ENCODE assay signal across 10 cellular contexts in genomic region chr4:107619065-107619464, GRCh38.
DNase-seq lines count a peak whose midpoint lies in the region; ATAC-seq and TF ChIP-seq lines count a peak whose summit lies in the region.
"Had no signal": no experiment of that assay in that cellular context is flagged by ENCODE, and none has a peak within 500 bp of the region (broad histone marks: within the 10 kb centered on the region; RNA-seq: fewer than 3 reads in every experiment).

No MANE protein-coding gene starts in this region.

- intact Hi-C loops in posterior vena cava (cut with DNase I): no loop called here

- H3K9me3 ChIP-seq in adipocyte (ENCODE audit: control insufficient read depth, low read length) (no peaks in the 10 kb centered on the region), right atrium auricular region (peaks cover 0 to 12% of the 10 kb centered on the region in 2 donors), suprapubic skin (no peaks in the 10 kb centered on the region)
- H3K9me3 ChIP-seq: neutrophil had no signal

- DNase-seq in HFF-Myc (ENCODE audit: extremely low read depth, low read depth): peak; percentile 74
- DNase-seq in adipocyte (ENCODE audit: low read depth): peak; percentile 96
- DNase-seq in right atrium auricular region (ENCODE audit: low spot score): peak; percentile 62
- DNase-seq in suprapubic skin (ENCODE audit: low spot score in 2 of 2): no peak
- no peak for DNase-seq in HEK293T (ENCODE audit: extremely low spot score)
- DNase-seq in posterior vena cava (ENCODE audit: low spot score): no peak
- DNase-seq: NCI-H2171 treated with DMSO at 0.1 percent for 48 hours had no signal

- TF ChIP-seq POLR2A in suprapubic skin (IDR thresholded peaks at IDR 0.05): no peak

- WGBS in suprapubic skin: 33% methylated on average over 2 of the region's 2 CpGs

- TF ChIP-seq CTCF in HFF-Myc (IDR thresholded peaks at IDR 0.05; ENCODE audit: low read depth, low read length, missing control alignments) (no peak), right atrium auricular region (IDR thresholded peaks at IDR 0.05) (no peak), suprapubic skin (IDR thresholded peaks at IDR 0.05) (no peak)

- CTCF ChIA-PET in HEK293T (lab: Yijun Ruan, JAX): no interaction called here

- ATAC-seq in GM19395 (IDR thresholded peaks at IDR 0.05; ENCODE audit: unreplicated experiment) (no peak), GM18511 (IDR thresholded peaks at IDR 0.05; ENCODE audit: unreplicated experiment) (no peak)

- no peak for TF ChIP-seq EP300 in suprapubic skin (IDR thresholded peaks at IDR 0.05)

- H3K27me3 ChIP-seq in adipocyte (replicated peaks; ENCODE audit: control insufficient read depth, insufficient read depth, low read length) (no peaks in the 10 kb centered on the region), right atrium auricular region (no peaks in the 10 kb centered on the region), suprapubic skin (no peaks in the 10 kb centered on the region)
- H3K27me3 ChIP-seq: neutrophil had no signal

- peak overlapping the region in 1 of 2 donors; percentile 56 for H3K27ac ChIP-seq in right atrium auricular region
- peak overlapping the region; percentile 51 for H3K27ac ChIP-seq in suprapubic skin
- H3K27ac ChIP-seq: neutrophil had no signal

- no peaks in the 10 kb centered on the region for H3K36me3 ChIP-seq in adipocyte (ENCODE audit: control insufficient read depth, insufficient read depth, low read length, severe bottlenecking)
- H3K36me3 ChIP-seq in right atrium auricular region: no peaks in the 10 kb centered on the region
- H3K36me3 ChIP-seq in suprapubic skin: peaks cover 2% of the 10 kb centered on the region
- H3K36me3 ChIP-seq: neutrophil had no signal

- POLR2A ChIA-PET in HEK293T (lab: Yijun Ruan, JAX): no interaction called here

- H3K4me3 ChIP-seq in HFF-Myc (replicated peaks; ENCODE audit: low read depth, low read length): no peak overlapping the region
- peak overlapping the region; percentile 39 for H3K4me3 ChIP-seq in adipocyte (ENCODE audit: low read length)
- no peak overlapping the region for H3K4me3 ChIP-seq in right atrium auricular region
- H3K4me3 ChIP-seq in suprapubic skin: no peak overlapping the region

- peak overlapping the region; percentile 66 for H3K9ac ChIP-seq in adipocyte (ENCODE audit: low read length)

- H3K4me1 ChIP-seq in adipocyte (ENCODE audit: control insufficient read depth, insufficient read depth, low read length): peaks cover 25% of the 10 kb centered on the region
- H3K4me1 ChIP-seq in right atrium auricular region: no peaks in the 10 kb centered on the region
- H3K4me1 ChIP-seq in suprapubic skin: peaks cover 9% of the 10 kb centered on the region

TF ChIP-seq in HEK293T, 16 proteins besides CTCF, POLR2A, EP300 and RAD21:
- no peak for TF ChIP-seq SUZ12 (IDR thresholded peaks at IDR 0.05)
- TF ChIP-seq ARNT (IDR thresholded peaks at IDR 0.05): no peak
- no peak for TF ChIP-seq FOXM1 (IDR thresholded peaks at IDR 0.05; ENCODE audit: borderline replicate concordance)

Comparison
In these comparisons a context has a peak if more than half of its experiments do, and no peak if none do; other contexts are left out.
1. DNase-seq: peak in HFF-Myc (single experiment), adipocyte (single experiment) and right atrium auricular region (single experiment); none in suprapubic skin (0 of 2), HEK293T (single experiment) and posterior vena cava (single experiment).